20 cellular contexts compared by ENCODE assay signal in the genomic region with DNA sequence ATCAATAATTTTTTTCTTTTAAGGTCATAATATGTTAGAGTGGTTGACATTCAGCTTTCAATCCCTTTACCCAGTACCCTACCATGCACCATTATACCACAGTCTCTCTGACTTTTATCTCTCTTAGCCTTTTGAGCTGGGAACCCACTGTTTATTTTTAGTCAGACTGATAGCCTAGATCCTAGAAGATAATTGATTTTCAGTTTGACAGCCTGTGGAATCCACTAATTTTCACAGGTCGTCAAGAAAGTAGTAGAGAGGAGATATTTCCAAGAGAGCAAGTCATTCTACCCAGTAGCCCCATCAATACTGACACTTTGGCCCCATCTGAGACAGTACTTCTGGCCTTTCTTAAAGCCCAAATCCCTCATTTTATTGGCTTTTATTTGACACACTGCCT.
DNase-seq lines count a peak whose midpoint lies in the region; ATAC-seq and TF ChIP-seq lines count a peak whose summit lies in the region.
"Had no signal": no experiment of that assay in that cellular context is flagged by ENCODE, and none has a peak within 500 bp of the region (broad histone marks: within the 10 kb centered on the region; RNA-seq: fewer than 3 reads in every experiment).

No MANE protein-coding gene starts in this region.

- H3K36me3 ChIP-seq in mesodermal cell (ENCODE audit: control insufficient read depth, insufficient read depth, low read length), result no peaks in the 10 kb centered on the region
- H3K36me3 ChIP-seq in transverse colon, result no peaks in the 10 kb centered on the region

- TF ChIP-seq POLR2A in transverse colon (IDR thresholded peaks at IDR 0.05), result no peak

- TF ChIP-seq EP300 in transverse colon (IDR thresholded peaks at IDR 0.05; ENCODE audit: low read depth), result no peak

- peak overlapping the region; percentile 84 for H3K27ac Mint-ChIP-seq in activated CD8-positive, alpha-beta memory T cell treated with anti-CD3 and anti-CD28 coated beads, Interleukin-2, amount 10 ng/mL, durations not matched to agents 7 days and 5 days
- peak overlapping the region; percentile 35 for H3K27ac Mint-ChIP-seq in activated CD8-positive, alpha-beta T cell treated with anti-CD3 and anti-CD28 coated beads, Interleukin-2, amount 10 ng/mL, durations not matched to agents 7 days and 5 days
- H3K27ac Mint-ChIP-seq: activated naive CD4-positive, alpha-beta T cell treated with anti-CD3 and anti-CD28 coated beads, Interleukin-2, amount 50 U/mL, for 72 hours had no signal

- H3K4me3 Mint-ChIP-seq in activated CD8-positive, alpha-beta memory T cell treated with anti-CD3 and anti-CD28 coated beads, Interleukin-2, amount 10 ng/mL, durations not matched to agents 7 days and 5 days, result no peak overlapping the region
- H3K4me3 Mint-ChIP-seq in activated CD8-positive, alpha-beta T cell treated with anti-CD3 and anti-CD28 coated beads, Interleukin-2, amount 10 ng/mL, durations not matched to agents 7 days and 5 days, result no peak overlapping the region
- H3K4me3 Mint-ChIP-seq: brain had no signal

- intact Hi-C loops in transverse colon (cut with DNase I; ENCODE audit: low total_unique reads), result no loop called here

- no peak overlapping the region for H3K4me3 ChIP-seq in mesodermal cell (ENCODE audit: extremely low read depth, insufficient read depth, low read length, poor library complexity, severe bottlenecking)
- no peak overlapping the region for H3K4me3 ChIP-seq in transverse colon
- H3K4me3 ChIP-seq: tibial nerve had no signal

- H3K4me1 ChIP-seq in mesodermal cell (ENCODE audit: control insufficient read depth, insufficient read depth, low read length, poor library complexity, severe bottlenecking) (peaks cover 4% of the 10 kb centered on the region), transverse colon (peaks cover 3 to 40% (median 14%) of the 10 kb centered on the region in 4 donors)

- H3K36me3 Mint-ChIP-seq in activated CD8-positive, alpha-beta memory T cell treated with anti-CD3 and anti-CD28 coated beads, Interleukin-2, amount 10 ng/mL, durations not matched to agents 7 days and 5 days, result peaks cover 58% of the 10 kb centered on the region
- H3K36me3 Mint-ChIP-seq in activated CD8-positive, alpha-beta T cell treated with anti-CD3 and anti-CD28 coated beads, Interleukin-2, amount 10 ng/mL, durations not matched to agents 7 days and 5 days (ENCODE audit: low read depth), result peaks cover 4% of the 10 kb centered on the region
- H3K36me3 Mint-ChIP-seq: activated naive CD4-positive, alpha-beta T cell treated with anti-CD3 and anti-CD28 coated beads, Interleukin-2, amount 50 U/mL, for 72 hours; brain had no signal

- no peak for DNase-seq in activated CD8-positive, alpha-beta memory T cell treated with anti-CD3 and anti-CD28 coated beads, Interleukin-2, amount 10 ng/mL, durations not matched to agents 7 days and 5 days
- no peak for DNase-seq in activated CD8-positive, alpha-beta memory T cell treated with anti-CD3 and anti-CD28 coated beads for 24 hours
- no peak for DNase-seq in activated CD8-positive, alpha-beta T cell treated with anti-CD3 and anti-CD28 coated beads, Interleukin-2, amount 10 ng/mL, durations not matched to agents 7 days and 5 days
- DNase-seq in transverse colon (no peak), NOMO-1 treated with dmso at 0.1 percent for 144 hours (lab: John Stamatoyannopoulos, UW; ENCODE audit: unreplicated experiment) (no peak), NCI-H226 (no peak)
- DNase-seq: activated CD4-positive, alpha-beta T cell treated with anti-CD3 and anti-CD28 coated beads, Interleukin-2, amount 50 U/mL, for 48 hours; activated T-cell treated with anti-CD3 and anti-CD28 coated beads, Interleukin-2, amount 50 U/mL, for 48 hours; cortex of kidney; Karpas-422; kidney glomerular epithelial cell; NCI-H1092; NCI-H2029 treated with DMSO at 0.1 percent for 48 hours; stimulated activated CD4-positive, alpha-beta T cell treated with anti-CD3 and anti-CD28 coated beads, Interleukin-15, amount 100 ng/mL, for 24 hours; stimulated activated naive CD4-positive, alpha-beta T cell had no signal

- peaks cover 85% of the 10 kb centered on the region for H3K4me1 Mint-ChIP-seq in activated CD8-positive, alpha-beta memory T cell treated with anti-CD3 and anti-CD28 coated beads, Interleukin-2, amount 10 ng/mL, durations not matched to agents 7 days and 5 days
- H3K4me1 Mint-ChIP-seq in activated CD8-positive, alpha-beta T cell treated with anti-CD3 and anti-CD28 coated beads, Interleukin-2, amount 10 ng/mL, durations not matched to agents 7 days and 5 days (ENCODE audit: low read depth), result peaks cover 58% of the 10 kb centered on the region

- no peak for TF ChIP-seq CTCF in transverse colon (IDR thresholded peaks at IDR 0.05)

- H3K9me3 ChIP-seq in mesodermal cell (ENCODE audit: control insufficient read depth, low read length), result no peaks in the 10 kb centered on the region
- no peaks in the 10 kb centered on the region for H3K9me3 ChIP-seq in transverse colon
- H3K9me3 ChIP-seq: tibial nerve had no signal

- ATAC-seq in activated CD8-positive, alpha-beta memory T cell treated with anti-CD3 and anti-CD28 coated beads, Interleukin-2, amount 10 ng/mL, durations not matched to agents 7 days and 5 days, result peak; percentile 21
- ATAC-seq in activated CD8-positive, alpha-beta T cell treated with anti-CD3 and anti-CD28 coated beads, Interleukin-2, amount 10 ng/mL, durations not matched to agents 7 days and 5 days, result no peak
- no peak for ATAC-seq in GM18858 (IDR thresholded peaks at IDR 0.05; ENCODE audit: unreplicated experiment)
- ATAC-seq: activated naive CD4-positive, alpha-beta T cell treated with anti-CD3 and anti-CD28 coated beads, Interleukin-2, amount 50 U/mL, for 72 hours had no signal

- no peaks in the 10 kb centered on the region for H3K27me3 Mint-ChIP-seq in activated CD8-positive, alpha-beta memory T cell treated with anti-CD3 and anti-CD28 coated beads, Interleukin-2, amount 10 ng/mL, durations not matched to agents 7 days and 5 days
- H3K27me3 Mint-ChIP-seq in activated CD8-positive, alpha-beta T cell treated with anti-CD3 and anti-CD28 coated beads, Interleukin-2, amount 10 ng/mL, durations not matched to agents 7 days and 5 days (ENCODE audit: low read depth), result peaks cover 2% of the 10 kb centered on the region

- in situ Hi-C loops in transverse colon (cut with MboI; ENCODE audit: low pct_ligation_motif_present in 1 of 4, low pct_unique_long_range_greater_than_20kb in 1 of 4, low sequenced_read_pairs in 3 of 4), result loop anchor here (5.0 to 25.0 kb wide), 5 partner anchors 143 to 453 kb away; partner anchors contain the start of gene TCTN3 (in 2 of the 4)

- peak overlapping the region; percentile 37 for H3K27ac ChIP-seq in mesodermal cell (ENCODE audit: low read depth, low read length, severe bottlenecking)
- H3K27ac ChIP-seq in transverse colon, result peak overlapping the region; percentile 30 to 56 (median 42)

- POLR2A ChIA-PET in activated CD8-positive, alpha-beta T cell treated with anti-CD3 and anti-CD28 coated beads, Interleukin-2, amount 10 ng/mL, durations not matched to agents 7 days and 5 days (lab: Charles Lee), result interaction anchor here (0.8 to 3.0 kb wide), 6 partner anchors 9 to 146 kb away, joined by 3 to 21 read pairs (median 6); partner anchors contain the start of genes ENTPD1 and TCTN3

- H3K27me3 ChIP-seq in transverse colon, result no peaks in the 10 kb centered on the region
- H3K27me3 ChIP-seq: tibial nerve had no signal

- no peaks in the 10 kb centered on the region for H3K9me3 Mint-ChIP-seq in activated CD8-positive, alpha-beta memory T cell treated with anti-CD3 and anti-CD28 coated beads, Interleukin-2, amount 10 ng/mL, durations not matched to agents 7 days and 5 days (ENCODE audit: low read depth)
- no peaks in the 10 kb centered on the region for H3K9me3 Mint-ChIP-seq in activated CD8-positive, alpha-beta T cell treated with anti-CD3 and anti-CD28 coated beads, Interleukin-2, amount 10 ng/mL, durations not matched to agents 7 days and 5 days (ENCODE audit: insufficient read depth)
- H3K9me3 Mint-ChIP-seq: activated naive CD4-positive, alpha-beta T cell treated with anti-CD3 and anti-CD28 coated beads, Interleukin-2, amount 50 U/mL, for 72 hours; brain had no signal

- CTCF ChIA-PET in activated CD8-positive, alpha-beta memory T cell treated with anti-CD3 and anti-CD28 coated beads, Interleukin-2, amount 10 ng/mL, durations not matched to agents 7 days and 5 days (lab: Charles Lee), result interaction anchor here (1.0 to 24.9 kb wide), 13 partner anchors 10 to 162 kb away, joined by 3 to 444 read pairs (median 7); partner anchors contain the start of genes ENTPD1 and TCTN3
- CTCF ChIA-PET in activated CD8-positive, alpha-beta T cell treated with anti-CD3 and anti-CD28 coated beads, Interleukin-2, amount 10 ng/mL, durations not matched to agents 7 days and 5 days (lab: Charles Lee), result interaction anchor here (1.1 to 25.7 kb wide), 16 partner anchors 9 to 157 kb away, joined by 3 to 775 read pairs (median 6); partner anchors contain the start of genes CC2D2B, ENTPD1 and TCTN3

- WGBS in mesodermal cell (ENCODE audit: insufficient coverage in 2 of 2), 2 experiments, result no CpG with 5 or more reads among the region's 1 CpG
- 44 to 59% methylated on average over 1 of the region's 1 CpG for WGBS in transverse colon (ENCODE audit: low coverage in 1 of 2), 2 donors
